32 cellular contexts compared by ENCODE assay signal in genomic region chrX:120304241-120304640, GRCh38. TPM values are rescaled to one million over a fixed set of nuclear protein-coding genes. Genes with fewer than 3 reads are reported as not detected.
DNase-seq lines count a peak whose midpoint lies in the region; FAIRE-seq and TF ChIP-seq lines count a peak whose summit lies in the region.
"Had no signal": no experiment of that assay in that cellular context is flagged by ENCODE, and none has a peak within 500 bp of the region (broad histone marks: within the 10 kb centered on the region; RNA-seq: fewer than 3 reads in every experiment).

No MANE protein-coding gene starts in this region.

- no peak overlapping the region for H2BK5ac ChIP-seq in mesendoderm (ENCODE audit: low read length)

- DNase-seq in GM18507 (ENCODE audit: extremely low spot score, insufficient read length, low read depth): no peak
- no peak for DNase-seq in mesendoderm
- DNase-seq in stimulated activated CD4-positive, alpha-beta T cell treated with anti-CD3 and anti-CD28 coated beads, Interleukin-2, amount 100 ng/mL, for 48 hours: no peak
- DNase-seq in SK-N-DZ (ENCODE audit: low spot score): no peak
- no peak for DNase-seq in ACHN
- DNase-seq: activated CD4-positive, alpha-beta T cell treated with anti-CD3 and anti-CD28 coated beads, Interleukin-2, amount 10 ng/mL, durations not matched to agents 24 days and 14 days; activated gamma-delta T cell; activated naive CD8-positive, alpha-beta T cell treated with anti-CD3 and anti-CD28 coated beads for 36 hours; activated T-cell treated with anti-CD3 and anti-CD28 coated beads, Interleukin-2, amount 50 U/mL, for 1 hour; anterior cingulate cortex; C1 segment of cervical spinal cord; Caco-2; DMS53; gastrocnemius medialis; Kasumi-1; lower lobe of right lung; naive thymus-derived CD8-positive, alpha-beta T cell; NCI-H1105 treated with DMSO at 0.1 percent for 48 hours; NCI-H187 treated with DMSO at 0.1 percent for 48 hours; NCI-H2171 treated with DMSO at 0.1 percent for 48 hours; NCI-H510A; Peyer's patch; SHP77 treated with DMSO at 0.1 percent for 48 hours; substantia nigra; SW 1271; WERI-Rb-1 had no signal

- no peak overlapping the region for H2BK120ac ChIP-seq in mesendoderm (ENCODE audit: low read depth, low read length)

- no peak overlapping the region for H3K18ac ChIP-seq in mesendoderm (ENCODE audit: low read length)

- WGBS in mesendoderm (ENCODE audit: extremely low coverage, insufficient coverage, low lambda C conversion rate): no CpG with 5 or more reads among the region's 8 CpGs

- H4K8ac ChIP-seq in mesendoderm (ENCODE audit: low read depth, low read length): no peak overlapping the region

- H3K4me1 ChIP-seq in KMS-11 (ENCODE audit: low read depth, poor library complexity, severe bottlenecking) (peaks cover 82% of the 10 kb centered on the region), OCI-LY1 (ENCODE audit: insufficient read depth, low read length, severe bottlenecking) (peaks cover 58% of the 10 kb centered on the region), mesendoderm (ENCODE audit: control insufficient read depth, low read depth, low read length) (no peaks in the 10 kb centered on the region)
- H3K4me1 ChIP-seq: breast epithelium, Caco-2, gastrocnemius medialis had no signal

- H3K9me3 ChIP-seq in OCI-LY1 (ENCODE audit: low read length): no peaks in the 10 kb centered on the region
- H3K9me3 ChIP-seq: breast epithelium, Caco-2, gastrocnemius medialis, HAP-1, lower lobe of right lung, Peyer's patch had no signal

- H3K36me3 ChIP-seq in KMS-11 (ENCODE audit: insufficient read depth): no peaks in the 10 kb centered on the region
- H3K36me3 ChIP-seq in OCI-LY1 (ENCODE audit: insufficient read depth, low read length): no peaks in the 10 kb centered on the region
- no peaks in the 10 kb centered on the region for H3K36me3 ChIP-seq in mesendoderm (ENCODE audit: control insufficient read depth, insufficient read depth, low read length)
- H3K36me3 ChIP-seq: breast epithelium, gastrocnemius medialis, HAP-1, lower lobe of right lung, Peyer's patch, WERI-Rb-1 had no signal

- H2AFZ ChIP-seq in KMS-11 (ENCODE audit: low read depth): peak overlapping the region; percentile 66
- H2AFZ ChIP-seq in OCI-LY1 (ENCODE audit: low read length): no peak overlapping the region

- H3K4ac ChIP-seq in mesendoderm (ENCODE audit: low read depth, low read length): no peak overlapping the region

- peak overlapping the region; percentile 83 for H3K9ac ChIP-seq in KMS-11
- 0 out of 2 replicates have a peak overlapping the region, but pooled peaks have one; percentile 13 for H3K9ac ChIP-seq in OCI-LY1 (ENCODE audit: low read length)
- no peak overlapping the region for H3K9ac ChIP-seq in mesendoderm (ENCODE audit: low read length)

- H3K23ac ChIP-seq in mesendoderm (ENCODE audit: low read length): no peak overlapping the region

- H3K27ac ChIP-seq in KMS-11 (peak overlapping the region; percentile 95), OCI-LY1 (ENCODE audit: low read depth, low read length, poor library complexity, severe bottlenecking) (peak overlapping the region; percentile 71), mesendoderm (ENCODE audit: low read depth, low read length) (no peak overlapping the region)
- H3K27ac ChIP-seq: breast epithelium, gastrocnemius medialis, lower lobe of right lung, Peyer's patch, WERI-Rb-1 had no signal

- H4K20me1 ChIP-seq in KMS-11 (ENCODE audit: insufficient read depth): no peaks in the 10 kb centered on the region
- no peaks in the 10 kb centered on the region for H4K20me1 ChIP-seq in OCI-LY1 (ENCODE audit: insufficient read depth, low read length)

- H3K9me2 ChIP-seq in OCI-LY1 (ENCODE audit: low read depth, low read length): no peaks in the 10 kb centered on the region

- H3K4me3 ChIP-seq in KMS-11 (IDR thresholded peaks at IDR 0.05; ENCODE audit: insufficient read depth, low read depth, low read length) (no peak overlapping the region), OCI-LY1 (ENCODE audit: low read depth, low read length, poor library complexity, severe bottlenecking) (peak overlapping the region; percentile 5), mesendoderm (ENCODE audit: low read length) (no peak overlapping the region)
- H3K4me3 ChIP-seq: breast epithelium, gastrocnemius medialis, HAP-1, lower lobe of right lung, Peyer's patch had no signal

- H3K4me2 ChIP-seq in KMS-11 (peak overlapping the region; percentile 99), OCI-LY1 (ENCODE audit: low read length) (peak overlapping the region; percentile 47), mesendoderm (ENCODE audit: low read length) (no peak overlapping the region)

- H3K79me2 ChIP-seq in KMS-11 (ENCODE audit: insufficient read depth, low read depth): no peaks in the 10 kb centered on the region
- no peaks in the 10 kb centered on the region for H3K79me2 ChIP-seq in OCI-LY1 (ENCODE audit: insufficient read depth, low read length)
- H3K79me2 ChIP-seq in mesendoderm (ENCODE audit: control insufficient read depth, insufficient read depth, low read length): no peaks in the 10 kb centered on the region

- H3K56ac ChIP-seq in mesendoderm (ENCODE audit: low read length): peak overlapping the region; percentile 10

- H2AK5ac ChIP-seq in mesendoderm (ENCODE audit: low read length): no peak overlapping the region

- no peaks in the 10 kb centered on the region for H3K79me1 ChIP-seq in mesendoderm (ENCODE audit: low read length)

- TF ChIP-seq CTCF in KMS-11 (conservative IDR thresholded peaks at IDR 0.05; ENCODE audit: low read depth, low read length) (no peak), OCI-LY1 (IDR thresholded peaks at IDR 0.05; ENCODE audit: low read length) (no peak)

- H3K27me3 ChIP-seq in KMS-11 (ENCODE audit: insufficient read depth, low read depth) (no peaks in the 10 kb centered on the region), OCI-LY1 (ENCODE audit: insufficient read depth, low read length) (no peaks in the 10 kb centered on the region), mesendoderm (ENCODE audit: insufficient read depth, low read length, poor library complexity) (no peaks in the 10 kb centered on the region)
- H3K27me3 ChIP-seq: Peyer's patch had no signal

- in situ Hi-C loops in ACHN (cut with HindIII; ENCODE audit: low pct_ligation_motif_present, low pct_unique_long_range_greater_than_20kb, low sequenced_read_pairs): no loop called here

- no peak overlapping the region for H4K5ac ChIP-seq in mesendoderm (ENCODE audit: low read length)

- H3F3A ChIP-seq in OCI-LY1 (ENCODE audit: insufficient read depth, low read length): no peaks in the 10 kb centered on the region

- no peak overlapping the region for H2BK15ac ChIP-seq in mesendoderm (replicated peaks; ENCODE audit: low read depth)

- peak; percentile 84 for FAIRE-seq in GM18507 (lab: Jason Lieb, UNC)
- FAIRE-seq: G401.6 had no signal

RNA-seq across cellular contexts. Expression of gene TMEM255A, which starts 7.0 kb away (rescaled TPM):
- 0.94 TPM for polyA plus RNA-seq in mesendoderm (2013, experiment 1 of 2)
- 0.91 TPM for polyA plus RNA-seq in mesendoderm (2013, experiment 2 of 2)
- 5.1 and 7.9 TPM in 2 replicates for polyA plus RNA-seq in SK-N-DZ (2014; cell fraction: cytosol; rRNA removed)
- polyA plus RNA-seq in SK-N-DZ (2014; cell fraction: nucleus; rRNA removed): 4.1 and 9.3 TPM in 2 replicates

RNA-seq across cellular contexts. Expression of gene ZBTB33, which starts 53.6 kb away (rescaled TPM):
- 11.0 TPM for polyA plus RNA-seq in mesendoderm (2013, experiment 1 of 2)
- polyA plus RNA-seq in mesendoderm (2013, experiment 2 of 2): 11.1 TPM
- polyA plus RNA-seq in SK-N-DZ (2014; cell fraction: cytosol; rRNA removed): 16.3 and 18.8 TPM in 2 replicates
- 10.0 and 13.3 TPM in 2 replicates for polyA plus RNA-seq in SK-N-DZ (2014; cell fraction: nucleus; rRNA removed)

RNA-seq across cellular contexts. Expression of gene ATP1B4, which starts 57.6 kb away (rescaled TPM):
- polyA plus RNA-seq in mesendoderm (2013, experiment 1 of 2): not detected
- not detected for polyA plus RNA-seq in mesendoderm (2013, experiment 2 of 2)
- polyA plus RNA-seq in SK-N-DZ (2014; cell fraction: cytosol; rRNA removed): not detected in 2 replicates
- not detected in 2 replicates for polyA plus RNA-seq in SK-N-DZ (2014; cell fraction: nucleus; rRNA removed)
- polyA plus RNA-seq: fibroblast of lung; naive thymus-derived CD8-positive, alpha-beta T cell had no signal
